14 cellular contexts compared by ENCODE assay signal in genomic region chr17:81251943-81252301, GRCh38. TPM values are rescaled to one million over a fixed set of nuclear protein-coding genes. Genes with fewer than 3 reads are reported as not detected.
DNase-seq lines count a peak whose midpoint lies in the region; ATAC-seq, FAIRE-seq and TF ChIP-seq lines count a peak whose summit lies in the region.
"Had no signal": no experiment of that assay in that cellular context is flagged by ENCODE, and none has a peak within 500 bp of the region (broad histone marks: within the 10 kb centered on the region; RNA-seq: fewer than 3 reads in every experiment).

No MANE protein-coding gene starts in this region.

- H3K27ac Mint-ChIP-seq in GM23338 = no peak overlapping the region

- peaks cover 3% of the 10 kb centered on the region; the same call in 1 of the 3 replicates for H3K9me3 Mint-ChIP-seq in GM23338

- no peak overlapping the region for H3K9ac ChIP-seq in HepG2 (ENCODE audit: insufficient read depth, low read depth, low read length)

- TF ChIP-seq CTCF in HepG2 (CRISPR knock-in tag; IDR thresholded peaks at IDR 0.05) (no peak), right lobe of liver (IDR thresholded peaks at IDR 0.05) (no peak), OCI-LY7 (conservative IDR thresholded peaks at IDR 0.05; ENCODE audit: low read length) (no peak), GM23338 (conservative IDR thresholded peaks at IDR 0.05; ENCODE audit: low read depth in 2 of 2) (no peak), gastroesophageal sphincter (IDR thresholded peaks at IDR 0.05) (no peak)

- H3K4me3 ChIP-seq in HepG2 (replicated peaks in 1 of 3; ENCODE audit: insufficient read depth in 1 of 3, low read depth in 2 of 3, low read length in 3 of 3) (no peak overlapping the region), right lobe of liver (no peak overlapping the region), OCI-LY7 (ENCODE audit: low read depth, low read length, poor library complexity, severe bottlenecking) (peak overlapping the region; percentile 57), GM23338 (no peak overlapping the region), gastroesophageal sphincter (no peak overlapping the region)
- H3K4me3 ChIP-seq: adrenal gland had no signal

- no peak overlapping the region for H3K4me2 ChIP-seq in HepG2 (ENCODE audit: low read depth, low read length)
- peak overlapping the region; percentile 76 for H3K4me2 ChIP-seq in OCI-LY7 (ENCODE audit: low read length)
- no peak overlapping the region for H3K4me2 ChIP-seq in GM23338

- H3K27me3 ChIP-seq in HepG2 (ENCODE audit: control insufficient read depth in 1 of 2, insufficient read depth in 2 of 2, low read length in 2 of 2) (no peaks in the 10 kb centered on the region), right lobe of liver (no peaks in the 10 kb centered on the region), GM23338 (ENCODE audit: insufficient read depth) (no peaks in the 10 kb centered on the region), gastroesophageal sphincter (no peaks in the 10 kb centered on the region)
- H3K27me3 ChIP-seq: adrenal gland had no signal

- TF ChIP-seq POLR2A in HepG2 (IDR thresholded peaks at IDR 0.05; ENCODE audit: insufficient read depth in 1 of 2, low read depth in 2 of 2, low read length in 2 of 2) = no peak
- no peak for TF ChIP-seq POLR2A in right lobe of liver (IDR thresholded peaks at IDR 0.05)
- no peak for TF ChIP-seq POLR2A in gastroesophageal sphincter (IDR thresholded peaks at IDR 0.05)

- no peaks in the 10 kb centered on the region for H3K79me2 ChIP-seq in HepG2 (ENCODE audit: insufficient read depth, low read length)
- H3K79me2 ChIP-seq in OCI-LY7 (ENCODE audit: insufficient read depth, low read depth, low read length) = no peaks in the 10 kb centered on the region
- no peaks in the 10 kb centered on the region for H3K79me2 ChIP-seq in GM23338 (replicated peaks; ENCODE audit: insufficient read depth)

- POLR2A ChIA-PET in HepG2 (lab: Yijun Ruan, JAX) (interaction anchor here (1.1 kb wide), 1 partner anchor 29 kb away, joined by 3 read pairs; the partner anchor contains the start of gene CEP131), OCI-LY7 (lab: Charles Lee) (interaction anchor here (1.2 kb wide), 1 partner anchor 266 kb away, joined by 3 read pairs; no protein-coding TSS in a partner anchor)

- H3K9me2 ChIP-seq in OCI-LY7 (ENCODE audit: insufficient read depth, low read length) (no peaks in the 10 kb centered on the region), GM23338 (ENCODE audit: insufficient read depth) (peaks cover 5% of the 10 kb centered on the region)

- TF ChIP-seq EP300 in HepG2 (IDR thresholded peaks at IDR 0.05; ENCODE audit: low read depth in 2 of 2, low read length in 2 of 2) (no peak), HepG2 (CRISPR knock-in tag; IDR thresholded peaks at IDR 0.05; ENCODE audit: borderline replicate concordance) (no peak), gastroesophageal sphincter (IDR thresholded peaks at IDR 0.05) (no peak)

- no peak overlapping the region for H3K4me3 Mint-ChIP-seq in GM23338

- intact Hi-C loops in HepG2 (cut with micrococcal nuclease; ENCODE audit: unreplicated experiment) = loop anchor here (2.0 kb wide), 1 partner anchor 271 kb away; no protein-coding TSS in a partner anchor
- intact Hi-C loops in right lobe of liver (cut with DNase I) = loop anchor here (5.0 to 10.0 kb wide), 2 partner anchors 223 to 230 kb away; no protein-coding TSS in a partner anchor
- intact Hi-C loops in OCI-LY7 (cut with micrococcal nuclease; ENCODE audit: unreplicated experiment) = loop anchor here (1.0 to 2.0 kb wide), 6 partner anchors 44 to 347 kb away; partner anchors contain the start of genes BAHCC1 and FAAP100
- intact Hi-C loops in left ventricle myocardium superior (cut with micrococcal nuclease) = no loop called here

- TF ChIP-seq RAD21 in HepG2 (CRISPR knock-in tag; IDR thresholded peaks at IDR 0.05) = no peak

- H3K36me3 ChIP-seq in HepG2 (replicated peaks in 1 of 2; ENCODE audit: control insufficient read depth in 1 of 2, insufficient read depth in 2 of 2, low read length in 2 of 2) (peaks cover 16 to 20% of the 10 kb centered on the region in 2 experiments), right lobe of liver (peaks cover 1 to 34% (median 5%) of the 10 kb centered on the region in 4 donors), OCI-LY7 (ENCODE audit: insufficient read depth, low read length) (peaks cover 21% of the 10 kb centered on the region), GM23338 (ENCODE audit: insufficient read depth) (no peaks in the 10 kb centered on the region), gastroesophageal sphincter (peaks cover 0 to 46% of the 10 kb centered on the region in 2 donors)

- H3F3A ChIP-seq in GM23338 (replicated peaks; ENCODE audit: low read depth) = peaks cover 2% of the 10 kb centered on the region; the same call in 1 of the 2 replicates

- WGBS in HepG2 (ENCODE audit: low lambda C conversion rate) = 97% methylated on average over 13 of the region's 18 CpGs
- WGBS in right lobe of liver (ENCODE audit: insufficient coverage, low coverage, low lambda C conversion rate, missing lambda C conversion rate) = 88% methylated on average over 2 of the region's 18 CpGs
- WGBS in gastroesophageal sphincter (ENCODE audit: low coverage in 1 of 2), 2 donors = 56 to 90% methylated on average over 2 to 3 of the region's 18 CpGs

- FAIRE-seq in HepG2 (lab: Jason Lieb, UNC) = no peak
- FAIRE-seq: colon, HTR-8/SVneo had no signal

- H4K20me1 ChIP-seq in HepG2 (ENCODE audit: insufficient read depth, low read length) = peaks cover 4% of the 10 kb centered on the region; the same call in 1 of the 2 replicates
- H4K20me1 ChIP-seq in OCI-LY7 (ENCODE audit: insufficient read depth, low read length) = no peaks in the 10 kb centered on the region
- no peaks in the 10 kb centered on the region; the same call in 1 of the 2 replicates for H4K20me1 ChIP-seq in GM23338 (replicated peaks; ENCODE audit: insufficient read depth)

- H3K4me1 ChIP-seq in HepG2 (ENCODE audit: insufficient read depth, low read length) (peaks cover 26% of the 10 kb centered on the region), right lobe of liver (peaks cover 0 to 22% (median 0%) of the 10 kb centered on the region in 4 donors), OCI-LY7 (ENCODE audit: insufficient read depth, low read length, poor library complexity, severe bottlenecking) (peaks cover 39% of the 10 kb centered on the region), GM23338 (ENCODE audit: insufficient read depth) (peaks cover 3% of the 10 kb centered on the region; the same call in 1 of the 2 replicates), gastroesophageal sphincter (peaks cover 0 to 60% (median 20%) of the 10 kb centered on the region in 3 donors)

- H3K27ac ChIP-seq in HepG2 (ENCODE audit: extremely low read length, insufficient read depth, low read length) = peak overlapping the region; percentile 46
- H3K27ac ChIP-seq in right lobe of liver = no peak overlapping the region
- peak overlapping the region; percentile 94 for H3K27ac ChIP-seq in OCI-LY7 (ENCODE audit: low read depth, low read length, poor library complexity, severe bottlenecking)
- H3K27ac ChIP-seq in GM23338 (ENCODE audit: low read depth) = no peak overlapping the region
- peak overlapping the region in 1 of 4 donors; percentile 48 for H3K27ac ChIP-seq in gastroesophageal sphincter

- CTCF ChIA-PET in HepG2 (lab: Yijun Ruan, JAX; ENCODE audit: low intra/inter-chr PET ratio, low total read pairs) (interaction anchor here (2.1 kb wide), 2 partner anchors 232 to 285 kb away, joined by 8 to 17 read pairs; no protein-coding TSS in a partner anchor), OCI-LY7 (lab: Charles Lee; ENCODE audit: unreplicated experiment) (interaction anchor here (0.5 kb wide), 1 partner anchor 189 kb away, joined by 3 read pairs; no protein-coding TSS in a partner anchor)

- H3K36me3 Mint-ChIP-seq in GM23338 (ENCODE audit: low read depth) = peaks cover 6% of the 10 kb centered on the region; the same call in 2 of the 3 replicates

- H3K9me3 ChIP-seq in HepG2 (ENCODE audit: low read length) (no peaks in the 10 kb centered on the region), right lobe of liver (no peaks in the 10 kb centered on the region), OCI-LY7 (ENCODE audit: low read length) (no peaks in the 10 kb centered on the region), gastroesophageal sphincter (no peaks in the 10 kb centered on the region)
- H3K9me3 ChIP-seq: adrenal gland had no signal

- H2AFZ ChIP-seq in HepG2 (ENCODE audit: low read length) (no peak overlapping the region), OCI-LY7 (ENCODE audit: low read length) (no peak overlapping the region), GM23338 (no peak overlapping the region)

- peaks cover 27% of the 10 kb centered on the region for H3K4me1 Mint-ChIP-seq in GM23338

- in situ Hi-C loops in HepG2 (cut with HindIII; ENCODE audit: extremely low pct_ligation_motif_present, low pct_unique_long_range_greater_than_20kb) = no loop called here

- BruUV-seq in HepG2 (replicated peaks; lab: Mats Ljungman, UMichigan) (no TSS peak), OCI-LY7 (replicated peaks; lab: Mats Ljungman, UMichigan) (no TSS peak)

- H3K27me3 Mint-ChIP-seq in GM23338 (ENCODE audit: insufficient read depth, low read depth, poor library complexity) = peaks cover 19% of the 10 kb centered on the region
- H3K27me3 Mint-ChIP-seq: progenitor cell of endocrine pancreas had no signal

- no peak for DNase-seq in HepG2 (ENCODE audit: low spot score)
- DNase-seq in right lobe of liver = no peak
- peak; percentile 94 for DNase-seq in OCI-LY7 (ENCODE audit: low spot score)
- peak; percentile 33 for DNase-seq in left ventricle myocardium superior
- DNase-seq in GM23338 (ENCODE audit: low spot score) = no peak
- no peak for DNase-seq in activated effector memory CD4-positive, alpha-beta T cell treated with anti-CD3 and anti-CD28 coated beads, Interleukin-2, amount 50 U/mL, for 16 hours
- DNase-seq: activated CD4-positive, CD25-positive, alpha-beta regulatory T cell; adrenal gland; SW 1271 had no signal

- ATAC-seq in HepG2 (no peak), right lobe of liver (no peak), left ventricle myocardium superior (peak; percentile 14), GM18867 (IDR thresholded peaks at IDR 0.05; ENCODE audit: unreplicated experiment) (no peak), GM23338 (no peak), gastroesophageal sphincter (no peak)

RNA-seq across cellular contexts. Expression of gene NDUFAF8, which starts 12.8 kb away (rescaled TPM):
- 213 and 233 TPM in 2 replicates for total RNA-seq in HepG2 (2016; rRNA removed; fragmentation: Illumina TruSeq; extraction: Trizol)
- total RNA-seq in HepG2 (2016; cell fraction: cytosol; rRNA removed; fragmentation: Illumina TruSeq; extraction: Trizol; ENCODE audit: low read depth) = 565 and 636 TPM in 2 replicates
- total RNA-seq in HepG2 (2016; cell fraction: insoluble cytoplasmic fraction; rRNA removed; fragmentation: Illumina TruSeq; extraction: Trizol) = 209 and 214 TPM in 2 replicates
- 441 and 487 TPM in 2 replicates for total RNA-seq in HepG2 (2016; cell fraction: membrane; rRNA removed; fragmentation: Illumina TruSeq; extraction: Trizol)
- total RNA-seq in HepG2 (2016; cell fraction: nucleus; rRNA removed; fragmentation: Illumina TruSeq; extraction: Trizol) = 99.9 and 114 TPM in 2 replicates
- polyA plus RNA-seq in HepG2 (2011; rRNA removed) = 62.4 and 75.6 TPM in 2 replicates
- polyA plus RNA-seq in HepG2 (2011; cell fraction: cytosol; rRNA removed) = 52.0 and 67.0 TPM in 2 replicates
- polyA plus RNA-seq in HepG2 (2011; cell fraction: nucleus; rRNA removed) = 67.0 and 99.7 TPM in 2 replicates
- 74.7 and 106 TPM in 2 replicates for polyA plus RNA-seq in HepG2 (2012)
- 562 and 639 TPM in 2 replicates for polyA plus RNA-seq in HepG2 (2016; cell fraction: cytosol; fragmentation: Illumina TruSeq; extraction: Trizol; ENCODE audit: low read depth)
- 170 and 188 TPM in 2 replicates for polyA plus RNA-seq in HepG2 (2016; cell fraction: insoluble cytoplasmic fraction; fragmentation: Illumina TruSeq; extraction: Trizol; ENCODE audit: low read depth)
- 357 and 397 TPM in 2 replicates for polyA plus RNA-seq in HepG2 (2016; cell fraction: membrane; fragmentation: Illumina TruSeq; extraction: Trizol; ENCODE audit: low read depth)
- 180 and 208 TPM in 2 replicates for polyA plus RNA-seq in HepG2 (2016; cell fraction: nucleus; fragmentation: Illumina TruSeq; extraction: Trizol; ENCODE audit: insufficient read depth, low read depth)
- polyA minus RNA-seq in HepG2 (2011; rRNA and poly(A)+ RNA removed; ENCODE audit: low replicate concordance) = 13.6 and 21.7 TPM in 2 replicates
- polyA minus RNA-seq in HepG2 (2011; cell fraction: cytosol; rRNA and poly(A)+ RNA removed) = 4.9 and 8.2 TPM in 2 replicates
- 26.2 and 31.2 TPM in 2 replicates for polyA minus RNA-seq in HepG2 (2011; cell fraction: nucleus; rRNA and poly(A)+ RNA removed)
- 10 to 100 TPM; 15.7 to 35.9 (median 23.3) TPM for total RNA-seq in right lobe of liver
- 129 and 161 TPM in 2 replicates for total RNA-seq in OCI-LY7 (2014; rRNA removed; shearing (Covaris generic))
- total RNA-seq in OCI-LY7 (2022) = 151 and 165 TPM in 2 replicates
- 53.7 TPM for total RNA-seq in left ventricle myocardium superior
- total RNA-seq in GM23338 (2014; rRNA removed; shearing (Covaris generic)) = 17.9 and 21.5 TPM in 2 replicates
- polyA plus RNA-seq in GM23338 (2016; fragmentation: Nextera tagmentation; extraction: Ambion mirVana) = 156 and 175 TPM in 2 replicates
- total RNA-seq in gastroesophageal sphincter = 10 to 100 TPM; 16.9 to 38.4 (median 22.3) TPM

RNA-seq across cellular contexts. Expression of gene TEPSIN, which starts 13.1 kb away (rescaled TPM):
- total RNA-seq in HepG2 (2016; rRNA removed; fragmentation: Illumina TruSeq; extraction: Trizol) (8.5 and 18.8 TPM in 2 replicates), right lobe of liver (10 to 100 TPM; 11.9 to 27.6 (median 18.1) TPM), OCI-LY7 (2022) (75.3 and 78.9 TPM in 2 replicates), left ventricle myocardium superior (13.8 TPM), gastroesophageal sphincter (10 to 100 TPM in 3 of 4 donors, 1 to 10 TPM in 1; 8.0 to 43.0 (median 23.5) TPM)
- total RNA-seq in HepG2 (2016; cell fraction: cytosol; rRNA removed; fragmentation: Illumina TruSeq; extraction: Trizol; ENCODE audit: low read depth) = 5.0 and 7.5 TPM in 2 replicates
- 7.1 and 20.3 TPM in 2 replicates for total RNA-seq in HepG2 (2016; cell fraction: insoluble cytoplasmic fraction; rRNA removed; fragmentation: Illumina TruSeq; extraction: Trizol)
- total RNA-seq in HepG2 (2016; cell fraction: membrane; rRNA removed; fragmentation: Illumina TruSeq; extraction: Trizol) = 7.0 and 8.1 TPM in 2 replicates
- 24.5 and 27.8 TPM in 2 replicates for total RNA-seq in HepG2 (2016; cell fraction: nucleus; rRNA removed; fragmentation: Illumina TruSeq; extraction: Trizol)
- polyA plus RNA-seq in HepG2 (2011; rRNA removed) (16.1 and 19.7 TPM in 2 replicates), GM23338 (2016; fragmentation: Nextera tagmentation; extraction: Ambion mirVana) (4.4 and 5.5 TPM in 2 replicates)
- 4.0 and 8.2 TPM in 2 replicates for polyA plus RNA-seq in HepG2 (2011; cell fraction: cytosol; rRNA removed)
- polyA plus RNA-seq in HepG2 (2011; cell fraction: nucleus; rRNA removed) = 328 and 418 TPM in 2 replicates
- 9.5 and 16.4 TPM in 2 replicates for polyA plus RNA-seq in HepG2 (2012)
- polyA plus RNA-seq in HepG2 (2016; cell fraction: cytosol; fragmentation: Illumina TruSeq; extraction: Trizol; ENCODE audit: low read depth) = 2.4 and 2.5 TPM in 2 replicates
- 6.3 and 9.9 TPM in 2 replicates for polyA plus RNA-seq in HepG2 (2016; cell fraction: insoluble cytoplasmic fraction; fragmentation: Illumina TruSeq; extraction: Trizol; ENCODE audit: low read depth)
- 4.3 and 6.0 TPM in 2 replicates for polyA plus RNA-seq in HepG2 (2016; cell fraction: membrane; fragmentation: Illumina TruSeq; extraction: Trizol; ENCODE audit: low read depth)
- polyA plus RNA-seq in HepG2 (2016; cell fraction: nucleus; fragmentation: Illumina TruSeq; extraction: Trizol; ENCODE audit: insufficient read depth, low read depth) = 90.2 and 98.6 TPM in 2 replicates
- polyA minus RNA-seq in HepG2 (2011; rRNA and poly(A)+ RNA removed; ENCODE audit: low replicate concordance) = 14.1 and 21.0 TPM in 2 replicates
- 3.4 and 3.7 TPM in 2 replicates for polyA minus RNA-seq in HepG2 (2011; cell fraction: cytosol; rRNA and poly(A)+ RNA removed)
- 39.0 and 47.9 TPM in 2 replicates for polyA minus RNA-seq in HepG2 (2011; cell fraction: nucleus; rRNA and poly(A)+ RNA removed)
- 29.7 and 46.4 TPM in 2 replicates for total RNA-seq in OCI-LY7 (2014; rRNA removed; shearing (Covaris generic))
- 25.3 and 37.5 TPM in 2 replicates for total RNA-seq in GM23338 (2014; rRNA removed; shearing (Covaris generic))

RNA-seq across cellular contexts. Expression of gene CEP131, which starts 29.2 kb away (rescaled TPM):
- total RNA-seq in HepG2 (2016; rRNA removed; fragmentation: Illumina TruSeq; extraction: Trizol) (11.1 and 16.8 TPM in 2 replicates), right lobe of liver (1 to 10 TPM; 1.5 to 4.3 (median 2.1) TPM), OCI-LY7 (2022) (36.0 and 38.6 TPM in 2 replicates), left ventricle myocardium superior (13.6 TPM), gastroesophageal sphincter (10 to 100 TPM in 1 of 4 donors, 1 to 10 TPM in 3; 4.4 to 12.0 (median 6.4) TPM)
- 2.2 and 3.5 TPM in 2 replicates for total RNA-seq in HepG2 (2016; cell fraction: cytosol; rRNA removed; fragmentation: Illumina TruSeq; extraction: Trizol; ENCODE audit: low read depth)
- total RNA-seq in HepG2 (2016; cell fraction: insoluble cytoplasmic fraction; rRNA removed; fragmentation: Illumina TruSeq; extraction: Trizol) = 8.4 and 18.4 TPM in 2 replicates
- total RNA-seq in HepG2 (2016; cell fraction: membrane; rRNA removed; fragmentation: Illumina TruSeq; extraction: Trizol) = 5.8 and 6.2 TPM in 2 replicates
- total RNA-seq in HepG2 (2016; cell fraction: nucleus; rRNA removed; fragmentation: Illumina TruSeq; extraction: Trizol) = 10.7 and 12.3 TPM in 2 replicates
- polyA plus RNA-seq in HepG2 (2011; rRNA removed) (5.0 and 5.6 TPM in 2 replicates), GM23338 (2016; fragmentation: Nextera tagmentation; extraction: Ambion mirVana) (26.8 and 29.4 TPM in 2 replicates)
- 3.0 and 5.8 TPM in 2 replicates for polyA plus RNA-seq in HepG2 (2011; cell fraction: cytosol; rRNA removed)
- polyA plus RNA-seq in HepG2 (2011; cell fraction: nucleus; rRNA removed) = 31.7 and 46.2 TPM in 2 replicates
- polyA plus RNA-seq in HepG2 (2012) = 6.3 and 6.8 TPM in 2 replicates
- polyA plus RNA-seq in HepG2 (2016; cell fraction: cytosol; fragmentation: Illumina TruSeq; extraction: Trizol; ENCODE audit: low read depth) = 2.7 and 3.3 TPM in 2 replicates
- 11.8 and 13.5 TPM in 2 replicates for polyA plus RNA-seq in HepG2 (2016; cell fraction: insoluble cytoplasmic fraction; fragmentation: Illumina TruSeq; extraction: Trizol; ENCODE audit: low read depth)
- 4.3 and 4.6 TPM in 2 replicates for polyA plus RNA-seq in HepG2 (2016; cell fraction: membrane; fragmentation: Illumina TruSeq; extraction: Trizol; ENCODE audit: low read depth)
- 35.7 and 41.4 TPM in 2 replicates for polyA plus RNA-seq in HepG2 (2016; cell fraction: nucleus; fragmentation: Illumina TruSeq; extraction: Trizol; ENCODE audit: insufficient read depth, low read depth)
- polyA minus RNA-seq in HepG2 (2011; rRNA and poly(A)+ RNA removed; ENCODE audit: low replicate concordance) = 4.8 and 5.8 TPM in 2 replicates
- 3.0 and 4.2 TPM in 2 replicates for polyA minus RNA-seq in HepG2 (2011; cell fraction: cytosol; rRNA and poly(A)+ RNA removed)
- 7.6 and 8.0 TPM in 2 replicates for polyA minus RNA-seq in HepG2 (2011; cell fraction: nucleus; rRNA and poly(A)+ RNA removed)
- 32.9 and 35.0 TPM in 2 replicates for total RNA-seq in OCI-LY7 (2014; rRNA removed; shearing (Covaris generic))
- 29.0 and 35.5 TPM in 2 replicates for total RNA-seq in GM23338 (2014; rRNA removed; shearing (Covaris generic))

RNA-seq across cellular contexts. Expression of gene SLC38A10, which starts 43.2 kb away (rescaled TPM):
- total RNA-seq in HepG2 (2016; rRNA removed; fragmentation: Illumina TruSeq; extraction: Trizol) = 23.0 and 55.8 TPM in 2 replicates
- total RNA-seq in HepG2 (2016; cell fraction: cytosol; rRNA removed; fragmentation: Illumina TruSeq; extraction: Trizol; ENCODE audit: low read depth) = 18.5 and 23.3 TPM in 2 replicates
- 19.1 and 55.8 TPM in 2 replicates for total RNA-seq in HepG2 (2016; cell fraction: insoluble cytoplasmic fraction; rRNA removed; fragmentation: Illumina TruSeq; extraction: Trizol)
- total RNA-seq in HepG2 (2016; cell fraction: membrane; rRNA removed; fragmentation: Illumina TruSeq; extraction: Trizol) = 18.8 and 20.0 TPM in 2 replicates
- 52.6 and 64.0 TPM in 2 replicates for total RNA-seq in HepG2 (2016; cell fraction: nucleus; rRNA removed; fragmentation: Illumina TruSeq; extraction: Trizol)
- 23.4 and 33.6 TPM in 2 replicates for polyA plus RNA-seq in HepG2 (2011; rRNA removed)
- 20.1 and 34.6 TPM in 2 replicates for polyA plus RNA-seq in HepG2 (2011; cell fraction: cytosol; rRNA removed)
- polyA plus RNA-seq in HepG2 (2011; cell fraction: nucleus; rRNA removed) = 63.4 and 88.4 TPM in 2 replicates
- polyA plus RNA-seq in HepG2 (2012) = 22.8 and 28.0 TPM in 2 replicates
- 5.7 and 7.1 TPM in 2 replicates for polyA plus RNA-seq in HepG2 (2016; cell fraction: cytosol; fragmentation: Illumina TruSeq; extraction: Trizol; ENCODE audit: low read depth)
- polyA plus RNA-seq in HepG2 (2016; cell fraction: insoluble cytoplasmic fraction; fragmentation: Illumina TruSeq; extraction: Trizol; ENCODE audit: low read depth) = 19.7 and 23.4 TPM in 2 replicates
- polyA plus RNA-seq in HepG2 (2016; cell fraction: membrane; fragmentation: Illumina TruSeq; extraction: Trizol; ENCODE audit: low read depth) = 10.4 and 11.4 TPM in 2 replicates
- 123 and 129 TPM in 2 replicates for polyA plus RNA-seq in HepG2 (2016; cell fraction: nucleus; fragmentation: Illumina TruSeq; extraction: Trizol; ENCODE audit: insufficient read depth, low read depth)
- 53.9 and 165 TPM in 2 replicates for polyA minus RNA-seq in HepG2 (2011; rRNA and poly(A)+ RNA removed; ENCODE audit: low replicate concordance)
- 62.7 and 77.3 TPM in 2 replicates for polyA minus RNA-seq in HepG2 (2011; cell fraction: cytosol; rRNA and poly(A)+ RNA removed)
- polyA minus RNA-seq in HepG2 (2011; cell fraction: nucleus; rRNA and poly(A)+ RNA removed) = 25.7 and 27.8 TPM in 2 replicates
- total RNA-seq in right lobe of liver = 100 to 1,000 TPM in 1 of 6 experiments, 10 to 100 TPM in 5; 60.9 to 104 (median 86.1) TPM
- total RNA-seq in OCI-LY7 (2014; rRNA removed; shearing (Covaris generic)) = 50.5 and 56.0 TPM in 2 replicates
- 147 and 150 TPM in 2 replicates for total RNA-seq in OCI-LY7 (2022)
- 46.6 TPM for total RNA-seq in left ventricle myocardium superior
- 51.7 and 55.8 TPM in 2 replicates for total RNA-seq in GM23338 (2014; rRNA removed; shearing (Covaris generic))
- polyA plus RNA-seq in GM23338 (2016; fragmentation: Nextera tagmentation; extraction: Ambion mirVana) = 17.1 and 18.3 TPM in 2 replicates
- 10 to 100 TPM; 70.5 to 99.6 (median 81.8) TPM for total RNA-seq in gastroesophageal sphincter

Comparison
In these comparisons a context has a peak if more than half of its experiments do, and no peak if none do; other contexts are left out.
1. H3K27ac ChIP-seq: peak in HepG2 (single experiment) and OCI-LY7 (single experiment); none in right lobe of liver (0 of 3) and GM23338 (single experiment).
2. DNase-seq: peak in OCI-LY7 (single experiment) and left ventricle myocardium superior (single experiment); none in HepG2 (single experiment), right lobe of liver (0 of 3), GM23338 (single experiment) and activated effector memory CD4-positive, alpha-beta T cell treated with anti-CD3 and anti-CD28 coated beads, Interleukin-2, amount 50 U/mL, for 16 hours (single experiment).